Comparison of ENCODE assay signal across 8 cellular contexts in genomic region chr21:14864211-14865021, GRCh38.
A peak's percentile ranks its signal among the peaks of the same experiment; 100 is the strongest.
DNase-seq lines count a peak whose midpoint lies in the region; ATAC-seq, FAIRE-seq and TF ChIP-seq lines count a peak whose summit lies in the region.

No MANE protein-coding gene starts in this region.

- CTCF ChIA-PET in H1 (lab: Charles Lee; ENCODE audit: partially characterized antibody) = interaction anchor here (0.6 to 1.8 kb wide), 36 partner anchors 10 to 688 kb away, joined by 3 to 9 read pairs (median 4); partner anchors contain the start of gene NRIP1

- H3K9ac ChIP-seq in H1 (replicated peaks in 1 of 4; ENCODE audit: extremely low read depth in 1 of 4, low read depth in 3 of 4, low read length in 3 of 4) = no peak overlapping the region

- H3K4ac ChIP-seq in H1 (replicated peaks; ENCODE audit: insufficient read length, low read depth, low read length) = no peak overlapping the region

- H2AFZ ChIP-seq in H1 (ENCODE audit: low read length) = no peak overlapping the region

- TF ChIP-seq POLR2A in H1 (IDR thresholded peaks at IDR 0.05; ENCODE audit: control extremely low read depth in 1 of 2, low read depth in 2 of 2, low read length in 2 of 2) = no peak

- peaks cover 0 to 2% (median 1%) of the 10 kb centered on the region in 4 experiments; a peak in 1 of 7 replicates for H3K4me1 ChIP-seq in H1 (replicated peaks in 1 of 4; ENCODE audit: control insufficient read depth in 3 of 4, insufficient read depth in 4 of 4, low read length in 3 of 4)

- H3K4me2 ChIP-seq in H1 (ENCODE audit: insufficient read depth in 1 of 2, low read depth in 2 of 2, low read length in 2 of 2) = no peak overlapping the region

- no peak overlapping the region for H2BK15ac ChIP-seq in H1 (ENCODE audit: low read length)

- no peaks in the 10 kb centered on the region for H3K36me3 ChIP-seq in H1 (ENCODE audit: control insufficient read depth in 2 of 4, insufficient read depth in 4 of 4, low read length in 3 of 4)

- no peaks in the 10 kb centered on the region for H3K27me3 ChIP-seq in H1 (replicated peaks in 1 of 4; ENCODE audit: control insufficient read depth in 3 of 4, extremely low read depth in 1 of 4, insufficient read depth in 3 of 4, low read length in 3 of 4)

- no peaks in the 10 kb centered on the region for H3K79me2 ChIP-seq in H1 (ENCODE audit: control insufficient read depth in 1 of 2, insufficient read depth in 2 of 2, low read length in 2 of 2)

- no peak overlapping the region for H3K27ac ChIP-seq in H1 (ENCODE audit: low read depth, low read length)

- H3K79me1 ChIP-seq in H1 (ENCODE audit: low read depth, low read length) = no peaks in the 10 kb centered on the region

- H2BK12ac ChIP-seq in H1 (ENCODE audit: low read depth, low read length) = no peak overlapping the region

- DNase-seq in GDM1 (lab: John Stamatoyannopoulos, UW) (peak; percentile 65), LNCaP clone FGC (ENCODE audit: low read depth) (no peak), UCSD-AML1 (lab: John Stamatoyannopoulos, UW; ENCODE audit: unreplicated experiment) (peak; percentile 76), H1 (ENCODE audit: low read depth in 1 of 2, low spot score in 2 of 2) (peak; percentile 36 to 81), lung microvascular endothelial cell (ENCODE audit: low read depth in 2 of 2) (peak; percentile 74 to 78)
- DNase-seq in stimulated activated naive CD8-positive, alpha-beta T cell treated with anti-CD3 and anti-CD28 coated beads, Interleukin-15, amount 100 ng/mL, for 72 hours = peak; percentile 20 to 43

- no peak overlapping the region for H3K14ac ChIP-seq in H1 (ENCODE audit: insufficient read length)

- ATAC-seq in GM21723 (IDR thresholded peaks at IDR 0.05; ENCODE audit: unreplicated experiment) (peak; percentile 73), HG02678 (IDR thresholded peaks at IDR 0.05; ENCODE audit: unreplicated experiment) (no peak)
- ATAC-seq in stimulated activated naive CD8-positive, alpha-beta T cell treated with anti-CD3 and anti-CD28 coated beads, Interleukin-15, amount 100 ng/mL, for 72 hours = peak; percentile 72

- no peak overlapping the region for H2BK120ac ChIP-seq in H1 (replicated peaks; ENCODE audit: low read depth, low read length)

- no peak overlapping the region for H2BK20ac ChIP-seq in H1 (ENCODE audit: low read length)

- H3K9me3 Mint-ChIP-seq in stimulated activated naive CD8-positive, alpha-beta T cell treated with anti-CD3 and anti-CD28 coated beads, Interleukin-15, amount 100 ng/mL, for 72 hours = peaks cover 0 to 15% of the 10 kb centered on the region in 2 donors

- H4K8ac ChIP-seq in H1 (ENCODE audit: extremely low read depth, insufficient read depth, low read length) = no peak overlapping the region

- H3K4me3 ChIP-seq in LNCaP clone FGC (ENCODE audit: low read depth, low read length) (no peak overlapping the region), H1 (ENCODE audit: extremely low read depth in 1 of 4, insufficient read depth in 2 of 4, low read depth in 3 of 4, low read length in 4 of 4) (no peak overlapping the region)

- H3K18ac ChIP-seq in H1 (ENCODE audit: extremely low read depth, low read length) = no peak overlapping the region

- no peak overlapping the region for H2BK5ac ChIP-seq in H1 (ENCODE audit: low read depth, low read length)

- no peak overlapping the region for H3K56ac ChIP-seq in H1 (replicated peaks; ENCODE audit: insufficient read length, low read depth, low read length)

- H2AK5ac ChIP-seq in H1 (ENCODE audit: low read depth, low read length) = no peak overlapping the region

- POLR2A ChIA-PET in H1 (lab: Charles Lee; ENCODE audit: partially characterized antibody) = no interaction called here

- H3K23me2 ChIP-seq in H1 (ENCODE audit: low read depth, low read length) = no peaks in the 10 kb centered on the region

- TF ChIP-seq EP300 in H1 (IDR thresholded peaks at IDR 0.05; ENCODE audit: borderline replicate concordance in 1 of 2, low read depth in 2 of 2, low read length in 2 of 2) = no peak

- peak; percentile 92 to 94 for TF ChIP-seq RAD21 in H1 (IDR thresholded peaks at IDR 0.05 in 1 of 2, conservative IDR thresholded peaks at IDR 0.05 in 1 of 2; ENCODE audit: low read depth in 2 of 2, low read length in 2 of 2)

- H4K5ac ChIP-seq in H1 (ENCODE audit: insufficient read length, low read depth, low read length) = no peak overlapping the region

- no peak overlapping the region for H3K23ac ChIP-seq in H1 (ENCODE audit: insufficient read length)

- peak; percentile 77 for TF ChIP-seq CTCF in LNCaP clone FGC (IDR thresholded peaks at IDR 0.05; ENCODE audit: control insufficient read depth, extremely low read depth, insufficient read depth)
- TF ChIP-seq CTCF in H1 (IDR thresholded peaks at IDR 0.05; ENCODE audit: control extremely low read depth in 1 of 3, insufficient read depth in 1 of 3, low read depth in 1 of 3, low read length in 3 of 3) = peak; percentile 74 to 89 (median 85)

- H4K20me1 ChIP-seq in H1 (replicated peaks in 1 of 2; ENCODE audit: control insufficient read depth in 1 of 2, insufficient read depth in 2 of 2, low read length in 2 of 2) = no peaks in the 10 kb centered on the region

- peaks cover 7% of the 10 kb centered on the region in 2 experiments; a peak in 3 of 4 replicates for H3K9me3 ChIP-seq in H1 (ENCODE audit: insufficient read depth in 2 of 2, low read depth in 1 of 2, low read length in 1 of 2)

- H3K27me3 Mint-ChIP-seq in stimulated activated naive CD8-positive, alpha-beta T cell treated with anti-CD3 and anti-CD28 coated beads, Interleukin-15, amount 100 ng/mL, for 72 hours = peaks cover 10% of the 10 kb centered on the region

- no peak overlapping the region for H4K91ac ChIP-seq in H1 (replicated peaks; ENCODE audit: insufficient read length, low read length)

- no peak overlapping the region for H3K4me3 Mint-ChIP-seq in stimulated activated naive CD8-positive, alpha-beta T cell treated with anti-CD3 and anti-CD28 coated beads, Interleukin-15, amount 100 ng/mL, for 72 hours

- 53% methylated on average over 9 of the region's 9 CpGs; no CpG with 5 or more reads in 1 of the 2 experiments for WGBS in H1 (ENCODE audit: extremely low coverage in 1 of 2, insufficient coverage in 1 of 2, insufficient read length in 1 of 2, insufficient replicate concordance in 2 of 2, low coverage in 1 of 2, low lambda C conversion rate in 2 of 2, missing lambda C conversion rate in 1 of 2), 2 experiments

- peaks cover 24% of the 10 kb centered on the region for H3K4me1 Mint-ChIP-seq in stimulated activated naive CD8-positive, alpha-beta T cell treated with anti-CD3 and anti-CD28 coated beads, Interleukin-15, amount 100 ng/mL, for 72 hours

- H3K27ac Mint-ChIP-seq in stimulated activated naive CD8-positive, alpha-beta T cell treated with anti-CD3 and anti-CD28 coated beads, Interleukin-15, amount 100 ng/mL, for 72 hours = no peak overlapping the region

- FAIRE-seq in H1 (lab: Jason Lieb, UNC) = peak; percentile 48

TF ChIP-seq in H1, 55 proteins besides CTCF, POLR2A, EP300 and RAD21:
- TF ChIP-seq EZH2 (IDR thresholded peaks at IDR 0.05; ENCODE audit: low read depth, low read length, severe bottlenecking) (no peak), SRF (IDR thresholded peaks at IDR 0.05; ENCODE audit: low read depth, low read length) (peak; percentile 53; the same call in 1 of the 2 replicates), ATF2 (IDR thresholded peaks at IDR 0.05; ENCODE audit: low read length) (no peak), SIN3A (conservative IDR thresholded peaks at IDR 0.05 in 1 of 2, IDR thresholded peaks at IDR 0.05 in 1 of 2; ENCODE audit: low read depth in 1 of 2, low read length in 2 of 2) (no peak), SIX5 (IDR thresholded peaks at IDR 0.05; ENCODE audit: low read depth, low read length) (no peak), NANOG (IDR thresholded peaks at IDR 0.05; ENCODE audit: insufficient read depth, low read depth, low read length, poor library complexity, severe bottlenecking) (no peak), YY1 (IDR thresholded peaks at IDR 0.05; ENCODE audit: low read depth, low read length) (0 out of 2 replicates have a peak, but pooled peaks have one; percentile 45), TCF12 (IDR thresholded peaks at IDR 0.05; ENCODE audit: low read depth, low read length) (no peak), GTF2F1 (IDR thresholded peaks at IDR 0.05; ENCODE audit: borderline replicate concordance, low read depth, low read length) (no peak)
